In genomic region chr17:60383379-60383778, GRCh38 we compare ENCODE assay signal across 22 cellular contexts. TPM values are rescaled to one million over a fixed set of nuclear protein-coding genes. Genes with fewer than 3 reads are reported as not detected.
A peak's percentile ranks its signal among the peaks of the same experiment; 100 is the strongest.
DNase-seq lines count a peak whose midpoint lies in the region; ATAC-seq and TF ChIP-seq lines count a peak whose summit lies in the region.
"Had no signal": no experiment of that assay in that cellular context is flagged by ENCODE, and none has a peak within 500 bp of the region (broad histone marks: within the 10 kb centered on the region; RNA-seq: fewer than 3 reads in every experiment).

No MANE protein-coding gene starts in this region.

- no peaks in the 10 kb centered on the region for H3K27me3 ChIP-seq in hepatocyte
- no peaks in the 10 kb centered on the region for H3K27me3 ChIP-seq in aorta (ENCODE audit: control insufficient read depth in 1 of 2, insufficient read depth in 2 of 2, low read length in 1 of 2)

- H3K9me2 ChIP-seq in hepatocyte (replicated peaks; ENCODE audit: insufficient read depth) = no peaks in the 10 kb centered on the region

- H2AFZ ChIP-seq in hepatocyte = no peak overlapping the region

- no peak overlapping the region for H3K4me2 ChIP-seq in hepatocyte

- ATAC-seq in GM18867 (IDR thresholded peaks at IDR 0.05; ENCODE audit: unreplicated experiment) (no peak), aorta (ENCODE audit: low FRiP score) (no peak)
- ATAC-seq: esophagus mucosa had no signal

- H4K20me1 ChIP-seq in hepatocyte (ENCODE audit: insufficient read depth, poor library complexity, severe bottlenecking) = peaks cover 43% of the 10 kb centered on the region

- H3K9me3 ChIP-seq in hepatocyte (ENCODE audit: low read depth) (no peaks in the 10 kb centered on the region), aorta (ENCODE audit: control insufficient read depth, low read length) (no peaks in the 10 kb centered on the region)

- WGBS in hepatocyte (ENCODE audit: low lambda C conversion rate, missing lambda C conversion rate) = 50% methylated on average over 3 of the region's 3 CpGs
- 85% methylated on average over 3 of the region's 3 CpGs for WGBS in aorta, 2 donors

- H3K4me1 ChIP-seq in hepatocyte (ENCODE audit: insufficient read depth) = peaks cover 24% of the 10 kb centered on the region
- peaks cover 0 to 2% of the 10 kb centered on the region in 2 donors for H3K4me1 ChIP-seq in aorta (ENCODE audit: control insufficient read depth in 1 of 2, insufficient read depth in 2 of 2, low read length in 2 of 2)

- peak; percentile 63 for DNase-seq in DMS153 (lab: John Stamatoyannopoulos, UW)
- DNase-seq in NCI-H1092 treated with DMSO at 0.1 percent for 48 hours (lab: John Stamatoyannopoulos, UW) = peak; percentile 68
- peak; percentile 90 for DNase-seq in NCI-H69 (lab: John Stamatoyannopoulos, UW)
- no peak for DNase-seq in hepatocyte (ENCODE audit: low spot score)
- DNase-seq in aorta = no peak
- DNase-seq in DMS79 treated with DMSO at 0.1 percent for 48 hours (lab: John Stamatoyannopoulos, UW) = no peak
- DNase-seq in AML-193 (lab: John Stamatoyannopoulos, UW) = no peak
- DNase-seq: activated CD4-positive, CD25-positive, alpha-beta regulatory T cell; activated CD8-positive, alpha-beta memory T cell treated with anti-CD3 and anti-CD28 coated beads for 24 hours; Calu3; naive B cell; NCI-H2081 treated with DMSO at 0.1 percent for 48 hours; SHP77 treated with DMSO at 0.1 percent for 48 hours; stimulated activated CD4-positive, alpha-beta T cell treated with anti-CD3 and anti-CD28 coated beads, Interleukin-4, amount 100 ng/mL, for 4 hours had no signal

- H3K4me3 ChIP-seq in hepatocyte (no peak overlapping the region), aorta (ENCODE audit: low read length in 2 of 2) (no peak overlapping the region)

- no peaks in the 10 kb centered on the region for H3K36me3 ChIP-seq in hepatocyte (replicated peaks; ENCODE audit: insufficient read depth, low read depth)
- no peaks in the 10 kb centered on the region for H3K36me3 ChIP-seq in aorta (ENCODE audit: control insufficient read depth in 1 of 2, insufficient read depth in 2 of 2, low read length in 1 of 2)

- H3K27ac ChIP-seq in hepatocyte (peak overlapping the region; percentile 13), aorta (ENCODE audit: low read depth in 1 of 2, low read length in 2 of 2) (no peak overlapping the region)

- intact Hi-C loops in aorta (cut with DNase I) = no loop called here

- no peak for TF ChIP-seq CTCF in hepatocyte (IDR thresholded peaks at IDR 0.05; ENCODE audit: poor library complexity)

- peaks cover 79% of the 10 kb centered on the region for H3K79me2 ChIP-seq in hepatocyte

RNA-seq across cellular contexts. Expression of gene USP32, which starts 8.6 kb away (rescaled TPM):
- total RNA-seq in hepatocyte (37.0 and 46.9 TPM in 2 replicates), aorta (10 to 100 TPM; 53.7 to 57.7 TPM)
- polyA plus RNA-seq in hepatocyte (15.3 and 29.6 TPM in 2 replicates), aorta (10 to 100 TPM in 1 of 2 donors, 1 to 10 TPM in 1; 9.1 to 10.9 TPM)

RNA-seq across cellular contexts. Expression of gene CHCT1, which starts 38.9 kb away (rescaled TPM):
- total RNA-seq in hepatocyte (not detected in 2 replicates), aorta (not detected)
- polyA plus RNA-seq in hepatocyte (not detected in 2 replicates), aorta (not detected)
- total RNA-seq: Calu3; cardiac septum; esophagus mucosa; glomerular endothelial cell; lung microvascular endothelial cell; progenitor cell of endocrine pancreas; T-helper 1 cell treated with Interleukin-12 subunit alpha and Interleukin-12 subunit beta and Interleukin-4 antibody, amounts not matched to agents 30 ng/mL and 1 ng/mL, for 36 hours; temporal lobe had no signal

Comparison
In these comparisons a context has a peak if more than half of its experiments do, and no peak if none do; other contexts are left out.
1. DNase-seq: peak in DMS153 (single experiment), NCI-H1092 treated with DMSO at 0.1 percent for 48 hours (single experiment) and NCI-H69 (single experiment); none in hepatocyte (single experiment), aorta (0 of 2), DMS79 treated with DMSO at 0.1 percent for 48 hours (single experiment) and AML-193 (0 of 2).